21 cellular contexts compared by ENCODE assay signal in genomic region chr9:101484046-101484445, GRCh38. TPM values are rescaled to one million over a fixed set of nuclear protein-coding genes. Genes with fewer than 3 reads are reported as not detected.
A peak's percentile ranks its signal among the peaks of the same experiment; 100 is the strongest.
DNase-seq lines count a peak whose midpoint lies in the region; ATAC-seq, FAIRE-seq and TF ChIP-seq lines count a peak whose summit lies in the region.
"Had no signal": no experiment of that assay in that cellular context is flagged by ENCODE, and none has a peak within 500 bp of the region (broad histone marks: within the 10 kb centered on the region; RNA-seq: fewer than 3 reads in every experiment).

No MANE protein-coding gene starts in this region.

- BruUV-seq in K562 (replicated peaks; lab: Mats Ljungman, UMichigan) = no TSS peak

- H3K4me3 ChIP-seq in K562 = no peak overlapping the region
- H3K4me3 ChIP-seq: HAP-1 had no signal

- H3K27ac Mint-ChIP-seq in nephron (no peak overlapping the region), type B pancreatic cell (no peak overlapping the region)
- H3K27ac Mint-ChIP-seq in activated naive CD4-positive, alpha-beta T cell treated with anti-CD3 and anti-CD28 coated beads, Interleukin-2, amount 10 ng/mL, durations not matched to agents 7 days and 5 days = no peak overlapping the region
- H3K27ac Mint-ChIP-seq: CD4-positive, alpha-beta memory T cell had no signal

- H3K4me2 ChIP-seq in K562 (ENCODE audit: insufficient read depth, low read length) = no peak overlapping the region

- DNase-seq in K562 (ENCODE audit: extremely low read depth in 1 of 4, low spot score in 3 of 4) = no peak
- DNase-seq in type B pancreatic cell (ENCODE audit: extremely low spot score, unreplicated experiment) = no peak
- DNase-seq in activated naive CD4-positive, alpha-beta T cell treated with anti-CD3 and anti-CD28 coated beads, Interleukin-2, amount 10 ng/mL, durations not matched to agents 7 days and 5 days = no peak
- DNase-seq in cerebellar cortex (ENCODE audit: low spot score) = no peak
- DNase-seq: C1 segment of cervical spinal cord; Calu3; CD4-positive, alpha-beta memory T cell; COR-L47; DMS53; DMS79 treated with DMSO at 0.1 percent for 48 hours; GF-D8; GOT3 had no signal

- no peaks in the 10 kb centered on the region for H3K9me3 ChIP-seq in K562 (replicated peaks; ENCODE audit: control insufficient read depth, insufficient read depth, low read depth, low read length)
- H3K9me3 ChIP-seq: HAP-1 had no signal

- peaks cover 9 to 23% of the 10 kb centered on the region in 2 experiments; a peak in 4 of 5 replicates for H3K4me1 ChIP-seq in K562 (replicated peaks in 1 of 2; ENCODE audit: control insufficient read depth in 2 of 2, insufficient read depth in 2 of 2, low read length in 2 of 2)
- H3K4me1 ChIP-seq: HAP-1 had no signal

- H2AFZ ChIP-seq in K562 (ENCODE audit: low read depth, low read length) = no peak overlapping the region

- no peaks in the 10 kb centered on the region for H3K9me1 ChIP-seq in K562 (ENCODE audit: control insufficient read depth, insufficient read depth, low read length)

- peaks cover 18% of the 10 kb centered on the region for H3K4me1 Mint-ChIP-seq in nephron
- H3K4me1 Mint-ChIP-seq in type B pancreatic cell (ENCODE audit: unreplicated experiment) = peaks cover 37% of the 10 kb centered on the region
- peaks cover 9% of the 10 kb centered on the region for H3K4me1 Mint-ChIP-seq in activated naive CD4-positive, alpha-beta T cell treated with anti-CD3 and anti-CD28 coated beads, Interleukin-2, amount 10 ng/mL, durations not matched to agents 7 days and 5 days

- ATAC-seq in K562 (no peak), HG03565 (IDR thresholded peaks at IDR 0.05; ENCODE audit: unreplicated experiment) (no peak)

- no peak for TF ChIP-seq POLR2A in K562 (conservative IDR thresholded peaks at IDR 0.05)

- WGBS in K562 (ENCODE audit: insufficient coverage, low coverage, missing lambda C conversion rate) = 25% methylated on average over 1 of the region's 1 CpG

- TF ChIP-seq CTCF in K562 (IDR thresholded peaks at IDR 0.05 in 2 of 3, conservative IDR thresholded peaks at IDR 0.05 in 1 of 3; ENCODE audit: insufficient read depth in 2 of 3, low read depth in 1 of 3, low read length in 3 of 3) = no peak
- no peak for TF ChIP-seq CTCF in nephron (IDR thresholded peaks at IDR 0.05; ENCODE audit: unreplicated experiment in 3 of 3)
- no peak for TF ChIP-seq CTCF in type B pancreatic cell (conservative IDR thresholded peaks at IDR 0.05)

- H3K36me3 ChIP-seq in K562 (ENCODE audit: control insufficient read depth, insufficient read depth, low read length) = no peaks in the 10 kb centered on the region; the same call in 2 of the 3 replicates
- H3K36me3 ChIP-seq: HAP-1 had no signal

- peaks cover 22% of the 10 kb centered on the region; the same call in 2 of the 3 replicates for H3K79me2 ChIP-seq in K562 (ENCODE audit: control insufficient read depth, insufficient read depth, low read length)

- CTCF ChIA-PET in K562 (lab: Yijun Ruan, JAX; ENCODE audit: low intra/inter-chr PET ratio) = no interaction called here
- CTCF ChIA-PET in activated naive CD4-positive, alpha-beta T cell treated with anti-CD3 and anti-CD28 coated beads, Interleukin-2, amount 10 ng/mL, durations not matched to agents 7 days and 5 days (lab: Charles Lee) = no interaction called here

- POLR2A ChIA-PET in K562 (lab: Yijun Ruan, JAX) = interaction anchor here (1.2 kb wide), 1 partner anchor 10 kb away, joined by 5 read pairs; no protein-coding TSS in a partner anchor

- H3K9me3 Mint-ChIP-seq in nephron = no peaks in the 10 kb centered on the region
- H3K9me3 Mint-ChIP-seq in type B pancreatic cell = no peaks in the 10 kb centered on the region
- H3K9me3 Mint-ChIP-seq in activated naive CD4-positive, alpha-beta T cell treated with anti-CD3 and anti-CD28 coated beads, Interleukin-2, amount 10 ng/mL, durations not matched to agents 7 days and 5 days = no peaks in the 10 kb centered on the region

- no peak overlapping the region for H3K9ac ChIP-seq in K562 (ENCODE audit: insufficient read depth in 1 of 2, low read depth in 2 of 2, low read length in 2 of 2)

- in situ Hi-C loops in K562 (cut with MboI) = no loop called here

- no peak overlapping the region for H3K27ac ChIP-seq in K562 (ENCODE audit: extremely low read depth, low read depth, low read length)

- intact Hi-C loops in K562 (cut with micrococcal nuclease) = no loop called here

- TF ChIP-seq EP300 in K562 (IDR thresholded peaks at IDR 0.05; ENCODE audit: low read length) = no peak

- H3K4me3 Mint-ChIP-seq in nephron = peak overlapping the region; percentile 39 to 77 (median 72)
- peak overlapping the region; percentile 2 for H3K4me3 Mint-ChIP-seq in type B pancreatic cell
- no peak overlapping the region for H3K4me3 Mint-ChIP-seq in activated naive CD4-positive, alpha-beta T cell treated with anti-CD3 and anti-CD28 coated beads, Interleukin-2, amount 10 ng/mL, durations not matched to agents 7 days and 5 days
- H3K4me3 Mint-ChIP-seq: CD4-positive, alpha-beta memory T cell had no signal

- H3K27me3 Mint-ChIP-seq in nephron (ENCODE audit: low read depth) = peaks cover 4% of the 10 kb centered on the region
- H3K27me3 Mint-ChIP-seq in type B pancreatic cell = peaks cover 32% of the 10 kb centered on the region
- H3K27me3 Mint-ChIP-seq in activated naive CD4-positive, alpha-beta T cell treated with anti-CD3 and anti-CD28 coated beads, Interleukin-2, amount 10 ng/mL, durations not matched to agents 7 days and 5 days = peaks cover 53% of the 10 kb centered on the region

- FAIRE-seq in K562 (lab: Jason Lieb, UNC) = no peak
- FAIRE-seq: GM12891, H54 had no signal

- H3K27me3 ChIP-seq in K562 (ENCODE audit: control insufficient read depth in 2 of 2, insufficient read depth in 2 of 2, low read length in 2 of 2) = no peaks in the 10 kb centered on the region

- no peaks in the 10 kb centered on the region for H3K36me3 Mint-ChIP-seq in nephron (ENCODE audit: low read depth)
- no peaks in the 10 kb centered on the region for H3K36me3 Mint-ChIP-seq in type B pancreatic cell
- H3K36me3 Mint-ChIP-seq in activated naive CD4-positive, alpha-beta T cell treated with anti-CD3 and anti-CD28 coated beads, Interleukin-2, amount 10 ng/mL, durations not matched to agents 7 days and 5 days = no peaks in the 10 kb centered on the region
- H3K36me3 Mint-ChIP-seq: CD4-positive, alpha-beta memory T cell had no signal

- no peak for TF ChIP-seq RAD21 in K562 (CRISPR knock-in tag; conservative IDR thresholded peaks at IDR 0.05 in 1 of 2, IDR thresholded peaks at IDR 0.05 in 1 of 2)

- H4K20me1 ChIP-seq in K562 (replicated peaks; ENCODE audit: control insufficient read depth, insufficient read depth, low read length) = no peaks in the 10 kb centered on the region

TF ChIP-seq in K562, 482 proteins besides CTCF, POLR2A, EP300 and RAD21:
- TF ChIP-seq ERF (CRISPR knock-in tag; IDR thresholded peaks at IDR 0.05) (no peak), MYBL2 (IDR thresholded peaks at IDR 0.05; ENCODE audit: low read depth) (peak; percentile 16; the same call in 1 of the 2 replicates), MYBL2 (CRISPR knock-in tag; IDR thresholded peaks at IDR 0.05; ENCODE audit: borderline replicate concordance) (no peak), TRIM28 (IDR thresholded peaks at IDR 0.05) (no peak), ZNF121 (CRISPR knock-in tag; conservative IDR thresholded peaks at IDR 0.05) (no peak)

RNA-seq across cellular contexts. Expression of gene ALDOB, which starts 48.5 kb away (rescaled TPM):
- not detected in 2 replicates for total RNA-seq in K562 (2011; cell fraction: chromatin; rRNA removed; ENCODE audit: low replicate concordance)
- total RNA-seq in K562 (2011; cell fraction: nucleolus; rRNA removed) = not detected in 2 replicates
- total RNA-seq in K562 (2011; cell fraction: nucleoplasm; rRNA removed) = not detected in 2 replicates
- not detected in 2 replicates for total RNA-seq in K562 (2014; rRNA removed)
- total RNA-seq in K562 (2014; rRNA removed; fragmentation: Illumina TruSeq; extraction: Trizol) = not detected in 2 replicates
- not detected in 2 replicates for total RNA-seq in K562 (2015; rRNA removed; fragmentation: Illumina TruSeq; extraction: Trizol)
- total RNA-seq in K562 (2021) = 0.78 and 0.80 TPM in 2 replicates
- not detected in 2 replicates for polyA plus RNA-seq in K562 (2011; rRNA removed)
- not detected in 2 replicates for polyA plus RNA-seq in K562 (2011; cell fraction: cytosol; rRNA removed)
- polyA plus RNA-seq in K562 (2011; cell fraction: nucleus; rRNA removed) = 0.10 TPM in 1 of 2 replicates, not detected in the other
- 0.06 TPM in 1 of 2 replicates, not detected in the other for polyA plus RNA-seq in K562 (2012)
- not detected in 2 replicates for polyA plus RNA-seq in K562 (2014; fragmentation: Illumina TruSeq; extraction: Trizol)
- polyA plus RNA-seq in K562 (2014; fragmentation: Nextera tagmentation; extraction: Ambion mirVana) = not detected
- polyA plus RNA-seq in K562 (2014; rRNA removed) = not detected in 2 replicates
- not detected in 2 replicates for polyA minus RNA-seq in K562 (2011; rRNA and poly(A)+ RNA removed)
- polyA minus RNA-seq in K562 (2011; cell fraction: cytosol; rRNA and poly(A)+ RNA removed) = not detected in 2 replicates
- polyA minus RNA-seq in K562 (2011; cell fraction: nucleus; rRNA and poly(A)+ RNA removed) = not detected in 2 replicates
- total RNA-seq in type B pancreatic cell (ENCODE audit: low replicate concordance) = 30.5 and 36.7 TPM in 2 replicates
- total RNA-seq: A172; A673; CD4-positive, alpha-beta memory T cell; G401 had no signal
- polyA plus RNA-seq: BJ; CD4-positive, alpha-beta memory T cell had no signal

RNA-seq across cellular contexts. Expression of gene RNF20, which starts 49.6 kb away (rescaled TPM):
- 11.4 and 18.1 TPM in 2 replicates for total RNA-seq in K562 (2011; cell fraction: chromatin; rRNA removed; ENCODE audit: low replicate concordance)
- 4.0 and 5.4 TPM in 2 replicates for total RNA-seq in K562 (2011; cell fraction: nucleolus; rRNA removed)
- total RNA-seq in K562 (2011; cell fraction: nucleoplasm; rRNA removed) = 7.6 and 8.2 TPM in 2 replicates
- total RNA-seq in K562 (2014; rRNA removed) = 12.7 and 13.9 TPM in 2 replicates
- 22.9 and 30.4 TPM in 2 replicates for total RNA-seq in K562 (2014; rRNA removed; fragmentation: Illumina TruSeq; extraction: Trizol)
- 24.3 and 25.0 TPM in 2 replicates for total RNA-seq in K562 (2015; rRNA removed; fragmentation: Illumina TruSeq; extraction: Trizol)
- total RNA-seq in K562 (2021) = 21.2 and 23.3 TPM in 2 replicates
- polyA plus RNA-seq in K562 (2011; rRNA removed) = 14.2 and 22.5 TPM in 2 replicates
- 3.4 and 8.2 TPM in 2 replicates for polyA plus RNA-seq in K562 (2011; cell fraction: cytosol; rRNA removed)
- polyA plus RNA-seq in K562 (2011; cell fraction: nucleus; rRNA removed) = 9.0 and 11.0 TPM in 2 replicates
- polyA plus RNA-seq in K562 (2012) = 23.2 and 23.5 TPM in 2 replicates
- polyA plus RNA-seq in K562 (2014; fragmentation: Illumina TruSeq; extraction: Trizol) = 19.4 and 22.1 TPM in 2 replicates
- polyA plus RNA-seq in K562 (2014; fragmentation: Nextera tagmentation; extraction: Ambion mirVana) = 10 to 100 TPM in 1 of 2 experiments, 1 to 10 TPM in 1; 5.5 to 11.2 TPM
- polyA plus RNA-seq in K562 (2014; rRNA removed) = 15.0 and 18.0 TPM in 2 replicates
- polyA minus RNA-seq in K562 (2011; rRNA and poly(A)+ RNA removed) = 39.5 and 39.8 TPM in 2 replicates
- 8.5 and 9.6 TPM in 2 replicates for polyA minus RNA-seq in K562 (2011; cell fraction: cytosol; rRNA and poly(A)+ RNA removed)
- 6.3 and 12.3 TPM in 2 replicates for polyA minus RNA-seq in K562 (2011; cell fraction: nucleus; rRNA and poly(A)+ RNA removed)
- 39.5 and 52.2 TPM in 2 replicates for total RNA-seq in type B pancreatic cell (ENCODE audit: low replicate concordance)

Comparison
In these comparisons a context has a peak if more than half of its experiments do, and no peak if none do; other contexts are left out.
1. RNA of gene ALDOB, which starts 48.5 kb away (total RNA-seq): 30.5 to 36.7 TPM in type B pancreatic cell; 0.78 to 0.80 TPM in K562; every median in the first group is over 10 times any median in the second.